ENCODE assay signal across 23 cellular contexts in the genomic region with DNA sequence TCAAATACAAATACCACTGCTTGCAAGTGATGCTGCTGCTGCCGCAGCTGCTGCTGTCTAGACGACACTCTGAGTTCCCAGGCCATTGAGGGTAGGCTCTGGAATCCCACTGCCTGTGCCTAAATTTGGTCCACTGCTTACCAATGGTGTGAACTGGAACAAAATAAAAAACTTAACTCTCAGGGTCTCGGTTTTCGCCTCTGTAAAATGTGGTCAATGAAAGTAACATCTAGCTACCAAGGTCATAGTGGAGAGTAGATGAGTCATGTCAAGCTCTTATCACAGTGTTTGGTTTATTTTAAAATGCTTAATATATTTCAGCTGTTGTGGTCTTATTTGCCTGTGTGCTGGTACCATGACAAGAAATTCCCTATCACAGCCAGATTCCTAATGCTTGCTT.
"Had no signal": no experiment of that assay in that cellular context is flagged by ENCODE, and none has a peak within 500 bp of the region (broad histone marks: within the 10 kb centered on the region; RNA-seq: fewer than 3 reads in every experiment).

No MANE protein-coding gene starts in this region.

- H3K4me1 ChIP-seq: foreskin keratinocyte, left ventricle myocardium inferior, stomach had no signal

- DNase-seq: esophagus squamous epithelium; foreskin keratinocyte; head of caudate nucleus; kidney; left cardiac atrium; left ventricle myocardium inferior; mesenchymal stem cell; midbrain; naive thymus-derived CD8-positive, alpha-beta T cell; posterior cingulate gyrus; stimulated activated CD4-positive, alpha-beta T cell treated with anti-CD3 and anti-CD28 coated beads, Interleukin-2, amount 100 ng/mL, for 24 hours; stimulated activated CD4-positive, alpha-beta T cell treated with anti-CD3 and anti-CD28 coated beads, Interleukin-4, amount 100 ng/mL, for 4 hours; stimulated activated naive B cell treated with anti-CD40 and anti-IgM and Interleukin-4, amounts not matched to agents 10 μg/mL and 1 μg/mL and 100 μg/mL, for 72 hours; stomach; substantia nigra; trophoblast cell had no signal

- H2AFZ ChIP-seq: hepatocyte had no signal

- H3K9me3 ChIP-seq: esophagus squamous epithelium, neutrophil, stomach, thoracic aorta had no signal

- H3K36me3 ChIP-seq: esophagus squamous epithelium, left ventricle myocardium inferior, neutrophil, stomach, thoracic aorta had no signal

- H3K27me3 ChIP-seq: esophagus squamous epithelium, hepatocyte, neutrophil, stomach had no signal

- H3K4me3 ChIP-seq: esophagus squamous epithelium, hepatocyte, left ventricle myocardium inferior, lung, skin epidermis, stomach, thoracic aorta had no signal

- H3K4me2 ChIP-seq: hepatocyte had no signal

- ATAC-seq: foreskin keratinocyte; naive thymus-derived CD8-positive, alpha-beta T cell; sciatic nerve; stimulated activated naive B cell treated with anti-CD40 and anti-IgM and Interleukin-4, amounts not matched to agents 10 μg/mL and 1 μg/mL and 100 μg/mL, for 72 hours had no signal

- FAIRE-seq: colon, kidney had no signal

- H3K79me2 ChIP-seq: hepatocyte had no signal

- H3K27ac ChIP-seq: esophagus squamous epithelium, foreskin keratinocyte, hepatocyte, left ventricle myocardium inferior, neutrophil, skin epidermis, stomach, thoracic aorta had no signal
